ENCODE assay signal across 17 cellular contexts in the genomic region with DNA sequence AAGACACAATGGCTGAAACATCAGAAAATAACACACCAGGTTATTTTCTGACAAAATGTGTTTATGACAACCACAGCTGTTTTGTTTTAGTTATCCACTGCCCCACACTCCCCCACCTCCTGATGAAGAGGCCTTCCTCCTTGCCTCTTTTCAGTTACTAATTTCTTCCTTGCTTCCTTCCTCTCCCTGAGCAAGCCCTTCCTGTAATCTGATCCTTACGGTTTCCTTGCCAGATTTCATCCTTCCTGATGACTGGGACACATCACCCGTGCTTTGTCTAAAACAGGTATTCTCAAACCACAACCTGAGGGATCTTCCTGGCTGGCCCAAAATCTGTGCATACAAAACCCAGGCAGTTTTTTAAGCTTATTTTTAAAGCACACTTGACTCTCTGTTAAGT. TPM values are rescaled to one million over a fixed set of nuclear protein-coding genes. Genes with fewer than 3 reads are reported as not detected.
DNase-seq lines count a peak whose midpoint lies in the region; TF ChIP-seq lines count a peak whose summit lies in the region.
"Had no signal": no experiment of that assay in that cellular context is flagged by ENCODE, and none has a peak within 500 bp of the region (broad histone marks: within the 10 kb centered on the region; RNA-seq: fewer than 3 reads in every experiment).

No MANE protein-coding gene starts in this region.

- peaks cover 3% of the 10 kb centered on the region for H3K36me3 Mint-ChIP-seq in MCF 10A (ENCODE audit: insufficient read depth, unreplicated experiment)
- H3K36me3 Mint-ChIP-seq: brain had no signal

- H3K36me3 ChIP-seq in breast epithelium (no peaks in the 10 kb centered on the region), OCI-LY7 (ENCODE audit: insufficient read depth, low read length) (0 out of 2 replicates have a peak, but pooled peaks cover 6% of the 10 kb centered on the region), spleen (peaks cover 0 to 26% (median 0%) of the 10 kb centered on the region in 6 donors), testis (ENCODE audit: low read depth, missing control alignments) (no peaks in the 10 kb centered on the region), H7 (replicated peaks; ENCODE audit: control insufficient read depth, insufficient read depth, low read length) (no peaks in the 10 kb centered on the region)
- H3K36me3 ChIP-seq: gastroesophageal sphincter, tibial nerve had no signal

- POLR2A ChIA-PET in MCF 10A (lab: Yijun Ruan, JAX) = interaction anchor here (0.7 to 2.0 kb wide), 5 partner anchors 9 to 59 kb away, joined by 3 to 5 read pairs (median 3); partner anchors contain the start of gene CHST15
- POLR2A ChIA-PET in OCI-LY7 (lab: Charles Lee) = interaction anchor here (0.5 to 2.0 kb wide), 8 partner anchors 9 to 733 kb away, joined by 3 to 8 read pairs (median 5); no protein-coding TSS in a partner anchor

- no peaks in the 10 kb centered on the region for H4K20me1 ChIP-seq in OCI-LY7 (ENCODE audit: insufficient read depth, low read length)

- H3K4me2 ChIP-seq in OCI-LY7 (ENCODE audit: low read length) = peak overlapping the region; percentile 56

- peaks cover 7% of the 10 kb centered on the region for H3K9me3 Mint-ChIP-seq in MCF 10A (ENCODE audit: unreplicated experiment)

- BruUV-seq in MCF 10A (replicated peaks; lab: Mats Ljungman, UMichigan) (no TSS peak), OCI-LY7 (replicated peaks; lab: Mats Ljungman, UMichigan) (no TSS peak)

- H3K27ac ChIP-seq in breast epithelium (no peak overlapping the region), OCI-LY7 (ENCODE audit: low read depth, low read length, poor library complexity, severe bottlenecking) (peak overlapping the region; percentile 34), spleen (peak overlapping the region in 6 of 8 donors; percentile 20 to 48 (median 28)), testis (no peak overlapping the region)
- H3K27ac ChIP-seq: tibial nerve had no signal

- H3K9me3 ChIP-seq in breast epithelium = no peaks in the 10 kb centered on the region
- H3K9me3 ChIP-seq in OCI-LY7 (ENCODE audit: low read length) = no peaks in the 10 kb centered on the region
- no peaks in the 10 kb centered on the region for H3K9me3 ChIP-seq in spleen
- no peaks in the 10 kb centered on the region for H3K9me3 ChIP-seq in testis
- H3K9me3 ChIP-seq: gastroesophageal sphincter, tibial nerve had no signal

- H3K27me3 ChIP-seq in breast epithelium (no peaks in the 10 kb centered on the region), spleen (replicated peaks in 1 of 7) (no peaks in the 10 kb centered on the region), testis (no peaks in the 10 kb centered on the region), H7 (ENCODE audit: control insufficient read depth, insufficient read depth, low read length) (no peaks in the 10 kb centered on the region)
- H3K27me3 ChIP-seq: gastroesophageal sphincter, tibial nerve had no signal

- peak; percentile 83 for DNase-seq in MCF 10A (ENCODE audit: unreplicated experiment)
- no peak for DNase-seq in breast epithelium (ENCODE audit: low spot score in 2 of 2)
- no peak for DNase-seq in OCI-LY7 (ENCODE audit: low spot score)
- peak; percentile 49 for DNase-seq in fibroblast of mammary gland (ENCODE audit: low read depth)
- DNase-seq in spleen = no peak
- no peak for DNase-seq in testis
- DNase-seq in H7 = no peak
- DNase-seq in epidermal melanocyte (ENCODE audit: insufficient read length, low spot score) = no peak
- DNase-seq: activated CD4-positive, alpha-beta T cell treated with anti-CD3 and anti-CD28 coated beads for 1 hour; activated CD8-positive, alpha-beta memory T cell treated with anti-CD3 and anti-CD28 coated beads, Interleukin-2, amount 50 U/mL, for 4 hours; activated naive CD4-positive, alpha-beta T cell; HCEC 1CT; NCI-H1694 treated with DMSO at 0.1 percent for 48 hours; NCI-H82 had no signal

- H3K4me3 ChIP-seq in breast epithelium (no peak overlapping the region), OCI-LY7 (ENCODE audit: low read depth, low read length, poor library complexity, severe bottlenecking) (peak overlapping the region; percentile 21), fibroblast of mammary gland (ENCODE audit: control insufficient read depth, low read depth, low read length) (no peak overlapping the region), spleen (no peak overlapping the region), testis (no peak overlapping the region), H7 (ENCODE audit: insufficient read depth, low read depth, low read length) (no peak overlapping the region)
- H3K4me3 ChIP-seq: gastroesophageal sphincter, tibial nerve had no signal

- no peak overlapping the region for H2AFZ ChIP-seq in OCI-LY7 (ENCODE audit: low read length)

- H3K4me1 Mint-ChIP-seq in MCF 10A (ENCODE audit: insufficient read depth, unreplicated experiment) = peaks cover 33% of the 10 kb centered on the region

- WGBS in spleen, 5 donors = 5 to 14% (median 12%) methylated on average over 2 of the region's 2 CpGs
- WGBS in testis, 2 donors = 50 to 61% methylated on average over 2 of the region's 2 CpGs

- intact Hi-C loops in MCF 10A (cut with micrococcal nuclease) = loop anchor here (5.0 kb wide), 1 partner anchor 38 kb away; the partner anchor contains the start of gene CHST15
- intact Hi-C loops in breast epithelium (cut with DNase I; ENCODE audit: low total_unique reads) = no loop called here
- intact Hi-C loops in OCI-LY7 (cut with micrococcal nuclease; ENCODE audit: unreplicated experiment) = no loop called here
- intact Hi-C loops in spleen (cut with DNase I; ENCODE audit: low total_unique reads) = no loop called here
- intact Hi-C loops in testis (cut with DNase I; ENCODE audit: low total_unique reads) = no loop called here

- CTCF ChIA-PET in MCF 10A (lab: Yijun Ruan, JAX) (interaction anchor here (0.9 to 1.1 kb wide), 2 partner anchors 42 to 325 kb away, joined by 3 read pairs; no protein-coding TSS in a partner anchor), OCI-LY7 (lab: Charles Lee; ENCODE audit: unreplicated experiment) (no interaction called here)

- no peaks in the 10 kb centered on the region for H3K27me3 Mint-ChIP-seq in MCF 10A (ENCODE audit: insufficient read depth, unreplicated experiment)

- peak overlapping the region; percentile 36 for H3K4me3 Mint-ChIP-seq in MCF 10A (ENCODE audit: unreplicated experiment)
- H3K4me3 Mint-ChIP-seq: brain had no signal

- no peaks in the 10 kb centered on the region for H3K9me2 ChIP-seq in OCI-LY7 (ENCODE audit: insufficient read depth, low read length)

- no peak for TF ChIP-seq CTCF in MCF 10A (IDR thresholded peaks at IDR 0.05; ENCODE audit: unreplicated experiment)
- TF ChIP-seq CTCF in breast epithelium (IDR thresholded peaks at IDR 0.05) = no peak
- no peak for TF ChIP-seq CTCF in OCI-LY7 (conservative IDR thresholded peaks at IDR 0.05; ENCODE audit: low read length)
- no peak for TF ChIP-seq CTCF in fibroblast of mammary gland (conservative IDR thresholded peaks at IDR 0.05; ENCODE audit: control insufficient read depth, insufficient read depth, low read depth, low read length)
- TF ChIP-seq CTCF in spleen (IDR thresholded peaks at IDR 0.05 in 8 of 11, conservative IDR thresholded peaks at IDR 0.05 in 3 of 11) = no peak
- TF ChIP-seq CTCF in testis (IDR thresholded peaks at IDR 0.05) = no peak

- TF ChIP-seq POLR2A in breast epithelium (IDR thresholded peaks at IDR 0.05) (no peak), spleen (IDR thresholded peaks at IDR 0.05) (no peak), testis (IDR thresholded peaks at IDR 0.05) (no peak)

- H3K27ac Mint-ChIP-seq in MCF 10A (ENCODE audit: low read depth, unreplicated experiment) = peak overlapping the region; percentile 95

- H3K79me2 ChIP-seq in OCI-LY7 (ENCODE audit: insufficient read depth, low read depth, low read length) = no peaks in the 10 kb centered on the region; the same call in 1 of the 2 replicates

- peaks cover 0 to 3% of the 10 kb centered on the region in 2 donors for H3K4me1 ChIP-seq in breast epithelium
- peaks cover 37% of the 10 kb centered on the region for H3K4me1 ChIP-seq in OCI-LY7 (ENCODE audit: insufficient read depth, low read length, poor library complexity, severe bottlenecking)
- H3K4me1 ChIP-seq in spleen = peaks cover 0 to 64% (median 20%) of the 10 kb centered on the region in 6 donors
- no peaks in the 10 kb centered on the region for H3K4me1 ChIP-seq in testis

RNA-seq across cellular contexts. Expression of gene CHST15, which starts 39.4 kb away (rescaled TPM):
- 32.8 and 38.8 TPM in 2 replicates for total RNA-seq in MCF 10A (2022)
- 10 to 100 TPM; 19.0 to 57.8 (median 56.4) TPM for total RNA-seq in breast epithelium
- 19.9 and 26.4 TPM in 2 replicates for total RNA-seq in OCI-LY7 (2014; rRNA removed; shearing (Covaris generic))
- total RNA-seq in OCI-LY7 (2022) = 14.7 and 19.2 TPM in 2 replicates
- 100 to 1,000 TPM in 6 of 7 donors, 10 to 100 TPM in 1; 78.3 to 133 (median 107) TPM for total RNA-seq in spleen
- 10 to 100 TPM in 1 of 3 donors, 1 to 10 TPM in 2; 6.1 to 10.6 (median 6.3) TPM for polyA plus RNA-seq in spleen
- 10 to 100 TPM in 1 of 2 donors, 1 to 10 TPM in 1; 9.3 to 11.5 TPM for total RNA-seq in testis
- 12.8 TPM for polyA plus RNA-seq in testis (ENCODE audit: insufficient read depth, low read depth, low replicate concordance)
- total RNA-seq in H7 (2014; rRNA removed; shearing (Covaris generic)) = 15.7 and 18.4 TPM in 2 replicates

Comparison
In these comparisons a context has a peak if more than half of its experiments do, and no peak if none do; other contexts are left out.
1. DNase-seq: peak in MCF 10A (single experiment) and fibroblast of mammary gland (single experiment); none in breast epithelium (0 of 2), OCI-LY7 (single experiment), spleen (single experiment), testis (single experiment), H7 (single experiment) and epidermal melanocyte (single experiment).
2. H3K27ac ChIP-seq: peak in OCI-LY7 (single experiment) and spleen (6 of 8); none in breast epithelium (0 of 2) and testis (0 of 2).